Comparison of ENCODE assay signal across 1 cellular context in genomic region chr20:652611-653109, GRCh38.
TF ChIP-seq lines count a peak whose summit lies in the region.

No MANE protein-coding gene starts in this region.

TF ChIP-seq in HepG2, 621 proteins besides CTCF, POLR2A, EP300 and RAD21 (continued from another document and continues in another):
- TF ChIP-seq, protein P1, sequence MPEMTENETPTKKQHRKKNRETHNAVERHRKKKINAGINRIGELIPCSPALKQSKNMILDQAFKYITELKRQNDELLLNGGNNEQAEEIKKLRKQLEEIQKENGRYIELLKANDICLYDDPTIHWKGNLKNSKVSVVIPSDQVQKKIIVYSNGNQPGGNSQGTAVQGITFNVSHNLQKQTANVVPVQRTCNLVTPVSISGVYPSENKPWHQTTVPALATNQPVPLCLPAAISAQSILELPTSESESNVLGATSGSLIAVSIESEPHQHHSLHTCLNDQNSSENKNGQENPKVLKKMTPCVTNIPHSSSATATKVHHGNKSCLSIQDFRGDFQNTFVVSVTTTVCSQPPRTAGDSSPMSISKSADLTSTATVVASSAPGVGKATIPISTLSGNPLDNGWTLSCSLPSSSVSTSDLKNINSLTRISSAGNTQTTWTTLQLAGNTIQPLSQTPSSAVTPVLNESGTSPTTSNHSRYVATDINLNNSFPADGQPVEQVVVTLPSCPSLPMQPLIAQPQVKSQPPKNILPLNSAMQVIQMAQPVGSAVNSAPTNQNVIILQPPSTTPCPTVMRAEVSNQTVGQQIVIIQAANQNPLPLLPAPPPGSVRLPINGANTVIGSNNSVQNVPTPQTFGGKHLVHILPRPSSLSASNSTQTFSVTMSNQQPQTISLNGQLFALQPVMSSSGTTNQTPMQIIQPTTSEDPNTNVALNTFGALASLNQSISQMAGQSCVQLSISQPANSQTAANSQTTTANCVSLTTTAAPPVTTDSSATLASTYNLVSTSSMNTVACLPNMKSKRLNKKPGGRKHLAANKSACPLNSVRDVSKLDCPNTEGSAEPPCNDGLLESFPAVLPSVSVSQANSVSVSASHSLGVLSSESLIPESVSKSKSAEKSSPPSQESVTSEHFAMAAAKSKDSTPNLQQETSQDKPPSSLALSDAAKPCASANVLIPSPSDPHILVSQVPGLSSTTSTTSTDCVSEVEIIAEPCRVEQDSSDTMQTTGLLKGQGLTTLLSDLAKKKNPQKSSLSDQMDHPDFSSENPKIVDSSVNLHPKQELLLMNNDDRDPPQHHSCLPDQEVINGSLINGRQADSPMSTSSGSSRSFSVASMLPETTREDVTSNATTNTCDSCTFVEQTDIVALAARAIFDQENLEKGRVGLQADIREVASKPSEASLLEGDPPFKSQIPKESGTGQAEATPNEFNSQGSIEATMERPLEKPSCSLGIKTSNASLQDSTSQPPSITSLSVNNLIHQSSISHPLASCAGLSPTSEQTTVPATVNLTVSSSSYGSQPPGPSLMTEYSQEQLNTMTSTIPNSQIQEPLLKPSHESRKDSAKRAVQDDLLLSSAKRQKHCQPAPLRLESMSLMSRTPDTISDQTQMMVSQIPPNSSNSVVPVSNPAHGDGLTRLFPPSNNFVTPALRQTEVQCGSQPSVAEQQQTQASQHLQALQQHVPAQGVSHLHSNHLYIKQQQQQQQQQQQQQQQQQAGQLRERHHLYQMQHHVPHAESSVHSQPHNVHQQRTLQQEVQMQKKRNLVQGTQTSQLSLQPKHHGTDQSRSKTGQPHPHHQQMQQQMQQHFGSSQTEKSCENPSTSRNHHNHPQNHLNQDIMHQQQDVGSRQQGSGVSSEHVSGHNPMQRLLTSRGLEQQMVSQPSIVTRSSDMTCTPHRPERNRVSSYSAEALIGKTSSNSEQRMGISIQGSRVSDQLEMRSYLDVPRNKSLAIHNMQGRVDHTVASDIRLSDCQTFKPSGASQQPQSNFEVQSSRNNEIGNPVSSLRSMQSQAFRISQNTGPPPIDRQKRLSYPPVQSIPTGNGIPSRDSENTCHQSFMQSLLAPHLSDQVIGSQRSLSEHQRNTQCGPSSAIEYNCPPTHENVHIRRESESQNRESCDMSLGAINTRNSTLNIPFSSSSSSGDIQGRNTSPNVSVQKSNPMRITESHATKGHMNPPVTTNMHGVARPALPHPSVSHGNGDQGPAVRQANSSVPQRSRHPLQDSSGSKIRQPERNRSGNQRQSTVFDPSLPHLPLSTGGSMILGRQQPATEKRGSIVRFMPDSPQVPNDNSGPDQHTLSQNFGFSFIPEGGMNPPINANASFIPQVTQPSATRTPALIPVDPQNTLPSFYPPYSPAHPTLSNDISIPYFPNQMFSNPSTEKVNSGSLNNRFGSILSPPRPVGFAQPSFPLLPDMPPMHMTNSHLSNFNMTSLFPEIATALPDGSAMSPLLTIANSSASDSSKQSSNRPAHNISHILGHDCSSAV (CRISPR knock-in tag; IDR thresholded peaks at IDR 0.05; ENCODE audit: borderline replicate concordance) = no peak
- TF ChIP-seq KMT2A (CRISPR knock-in tag; IDR thresholded peaks at IDR 0.05) = peak; percentile 13; the same call in 1 of the 2 replicates
- TF ChIP-seq REXO4 (CRISPR knock-in tag; IDR thresholded peaks at IDR 0.05; ENCODE audit: borderline replicate concordance) = no peak
- TF ChIP-seq ZSCAN12 (CRISPR knock-in tag; IDR thresholded peaks at IDR 0.05) = no peak
- TF ChIP-seq NFE2L1 (CRISPR knock-in tag; IDR thresholded peaks at IDR 0.05; ENCODE audit: borderline replicate concordance) = no peak
- no peak for TF ChIP-seq ZBTB21 (CRISPR knock-in tag; IDR thresholded peaks at IDR 0.05)
- no peak for TF ChIP-seq ZMYM4 (CRISPR knock-in tag; IDR thresholded peaks at IDR 0.05)
- TF ChIP-seq, protein P2, sequence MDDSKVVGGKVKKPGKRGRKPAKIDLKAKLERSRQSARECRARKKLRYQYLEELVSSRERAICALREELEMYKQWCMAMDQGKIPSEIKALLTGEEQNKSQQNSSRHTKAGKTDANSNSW (CRISPR knock-in tag; IDR thresholded peaks at IDR 0.05; ENCODE audit: borderline replicate concordance) = no peak; the same call in 1 of the 2 replicates
- TF ChIP-seq SNRNP70 (IDR thresholded peaks at IDR 0.05; ENCODE audit: low read depth, low read length) = no peak
- 0 out of 2 replicates have a peak, but pooled peaks have one; percentile 9 for TF ChIP-seq KLF11 (CRISPR knock-in tag; IDR thresholded peaks at IDR 0.05)
- TF ChIP-seq ZNF570 (CRISPR knock-in tag; IDR thresholded peaks at IDR 0.05; ENCODE audit: borderline replicate concordance) = no peak
- TF ChIP-seq HHEX (CRISPR knock-in tag; IDR thresholded peaks at IDR 0.05) = no peak
- TF ChIP-seq ZNF446 (CRISPR knock-in tag; IDR thresholded peaks at IDR 0.05) = no peak
- no peak for TF ChIP-seq ZNF496 (CRISPR knock-in tag; IDR thresholded peaks at IDR 0.05; ENCODE audit: insufficient replicate concordance)
- no peak for TF ChIP-seq ZSCAN29 (CRISPR knock-in tag; conservative IDR thresholded peaks at IDR 0.05)
- 0 out of 2 replicates have a peak, but pooled peaks have one; percentile 32 for TF ChIP-seq HNF1B (CRISPR knock-in tag; IDR thresholded peaks at IDR 0.05)
- TF ChIP-seq ELF1 (CRISPR knock-in tag; IDR thresholded peaks at IDR 0.05) = no peak
- no peak for TF ChIP-seq BCL6 (CRISPR knock-in tag; IDR thresholded peaks at IDR 0.05)
- TF ChIP-seq ZUFSP (CRISPR knock-in tag; IDR thresholded peaks at IDR 0.05; ENCODE audit: borderline replicate concordance) = no peak
- TF ChIP-seq ZNF777 (CRISPR knock-in tag; IDR thresholded peaks at IDR 0.05) = no peak
- TF ChIP-seq BRD4 (CRISPR knock-in tag; IDR thresholded peaks at IDR 0.05) = no peak
- no peak for TF ChIP-seq JARID2 (CRISPR knock-in tag; IDR thresholded peaks at IDR 0.05; ENCODE audit: insufficient replicate concordance)
- TF ChIP-seq ZNF337 (CRISPR knock-in tag; IDR thresholded peaks at IDR 0.05; ENCODE audit: borderline replicate concordance, low read depth) = no peak
- no peak for TF ChIP-seq SIX4 (CRISPR knock-in tag; IDR thresholded peaks at IDR 0.05)
- TF ChIP-seq POLR2AphosphoS2 (IDR thresholded peaks at IDR 0.05; ENCODE audit: low read depth, low read length) = peak; percentile 59; the same call in 1 of the 2 replicates
- no peak for TF ChIP-seq SOX6 (IDR thresholded peaks at IDR 0.05)
- no peak for TF ChIP-seq SOX6 (CRISPR knock-in tag; IDR thresholded peaks at IDR 0.05)
- TF ChIP-seq YEATS2 (CRISPR knock-in tag; IDR thresholded peaks at IDR 0.05; ENCODE audit: borderline replicate concordance) = no peak
- TF ChIP-seq ZNF24 (IDR thresholded peaks at IDR 0.05) = no peak
- peak; percentile 87; the same call in 1 of the 2 replicates for TF ChIP-seq ZNF747 (CRISPR knock-in tag; IDR thresholded peaks at IDR 0.05; ENCODE audit: borderline replicate concordance)
- no peak for TF ChIP-seq GPN1 (CRISPR knock-in tag; IDR thresholded peaks at IDR 0.05; ENCODE audit: borderline replicate concordance)
- no peak for TF ChIP-seq ZNF724P (CRISPR knock-in tag; IDR thresholded peaks at IDR 0.05; ENCODE audit: borderline replicate concordance)
- no peak for TF ChIP-seq STAG1 (CRISPR knock-in tag; IDR thresholded peaks at IDR 0.05)
- TF ChIP-seq, protein P3, sequence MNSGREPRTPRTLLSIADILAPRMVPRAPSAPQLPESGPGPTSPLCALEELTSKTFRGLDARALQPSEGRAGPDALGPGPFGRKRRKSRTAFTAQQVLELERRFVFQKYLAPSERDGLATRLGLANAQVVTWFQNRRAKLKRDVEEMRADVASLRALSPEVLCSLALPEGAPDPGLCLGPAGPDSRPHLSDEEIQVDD (CRISPR knock-in tag; IDR thresholded peaks at IDR 0.05; ENCODE audit: borderline replicate concordance) = peak; percentile 12; the same call in 1 of the 2 replicates
- no peak for TF ChIP-seq PPARG (CRISPR knock-in tag; conservative IDR thresholded peaks at IDR 0.05)
- TF ChIP-seq HES4 (CRISPR knock-in tag; IDR thresholded peaks at IDR 0.05; ENCODE audit: borderline replicate concordance) = no peak
- TF ChIP-seq TEAD3 (CRISPR knock-in tag; optimal IDR thresholded peaks at IDR 0.05; ENCODE audit: borderline replicate concordance) = peak; percentile 4
- TF ChIP-seq ZNF552 (CRISPR knock-in tag; IDR thresholded peaks at IDR 0.05; ENCODE audit: borderline replicate concordance) = no peak
- no peak for TF ChIP-seq FOXK2 (IDR thresholded peaks at IDR 0.05)
- TF ChIP-seq AKNA (CRISPR knock-in tag; IDR thresholded peaks at IDR 0.05; ENCODE audit: borderline replicate concordance) = no peak
- TF ChIP-seq ZNF224 (CRISPR knock-in tag; IDR thresholded peaks at IDR 0.05) = 0 out of 2 replicates have a peak, but pooled peaks have one; percentile 17
- TF ChIP-seq ZFP37 (CRISPR knock-in tag; IDR thresholded peaks at IDR 0.05; ENCODE audit: borderline replicate concordance) = no peak
- no peak for TF ChIP-seq LCORL (IDR thresholded peaks at IDR 0.05)
- no peak for TF ChIP-seq LCORL (CRISPR knock-in tag; IDR thresholded peaks at IDR 0.05)
- TF ChIP-seq, protein P4, sequence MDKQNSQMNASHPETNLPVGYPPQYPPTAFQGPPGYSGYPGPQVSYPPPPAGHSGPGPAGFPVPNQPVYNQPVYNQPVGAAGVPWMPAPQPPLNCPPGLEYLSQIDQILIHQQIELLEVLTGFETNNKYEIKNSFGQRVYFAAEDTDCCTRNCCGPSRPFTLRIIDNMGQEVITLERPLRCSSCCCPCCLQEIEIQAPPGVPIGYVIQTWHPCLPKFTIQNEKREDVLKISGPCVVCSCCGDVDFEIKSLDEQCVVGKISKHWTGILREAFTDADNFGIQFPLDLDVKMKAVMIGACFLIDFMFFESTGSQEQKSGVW (CRISPR knock-in tag; IDR thresholded peaks at IDR 0.05; ENCODE audit: borderline replicate concordance) = no peak
- no peak for TF ChIP-seq ZNF83 (CRISPR knock-in tag; IDR thresholded peaks at IDR 0.05; ENCODE audit: borderline replicate concordance)
- no peak for TF ChIP-seq PHF20 (CRISPR knock-in tag; IDR thresholded peaks at IDR 0.05)
- no peak; the same call in 1 of the 2 replicates for TF ChIP-seq ZNF264 (CRISPR knock-in tag; IDR thresholded peaks at IDR 0.05)
- TF ChIP-seq ZNF235 (CRISPR knock-in tag; IDR thresholded peaks at IDR 0.05; ENCODE audit: borderline replicate concordance) = peak; percentile 62; the same call in 1 of the 2 replicates
- no peak for TF ChIP-seq MAFK (conservative IDR thresholded peaks at IDR 0.05 in 1 of 2, IDR thresholded peaks at IDR 0.05 in 1 of 2; ENCODE audit: low read length in 2 of 2)
- TF ChIP-seq, protein P5, sequence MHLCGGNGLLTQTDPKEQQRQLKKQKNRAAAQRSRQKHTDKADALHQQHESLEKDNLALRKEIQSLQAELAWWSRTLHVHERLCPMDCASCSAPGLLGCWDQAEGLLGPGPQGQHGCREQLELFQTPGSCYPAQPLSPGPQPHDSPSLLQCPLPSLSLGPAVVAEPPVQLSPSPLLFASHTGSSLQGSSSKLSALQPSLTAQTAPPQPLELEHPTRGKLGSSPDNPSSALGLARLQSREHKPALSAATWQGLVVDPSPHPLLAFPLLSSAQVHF (CRISPR knock-in tag; IDR thresholded peaks at IDR 0.05) = no peak; the same call in 1 of the 2 replicates
- TF ChIP-seq ZNF564 (CRISPR knock-in tag; IDR thresholded peaks at IDR 0.05) = no peak; the same call in 1 of the 2 replicates
- TF ChIP-seq ZNF160 (CRISPR knock-in tag; IDR thresholded peaks at IDR 0.05) = no peak
- TF ChIP-seq ZBTB7A (CRISPR knock-in tag; IDR thresholded peaks at IDR 0.05) = no peak; the same call in 1 of the 2 replicates
- no peak for TF ChIP-seq PHF5A (CRISPR knock-in tag; IDR thresholded peaks at IDR 0.05; ENCODE audit: low read depth, unreplicated experiment)
